11 cellular contexts compared by ENCODE assay signal in genomic region chr1:205961970-205962820, GRCh38. TPM values are rescaled to one million over a fixed set of nuclear protein-coding genes. Genes with fewer than 3 reads are reported as not detected.
DNase-seq lines count a peak whose midpoint lies in the region; ATAC-seq and TF ChIP-seq lines count a peak whose summit lies in the region.
"Had no signal": no experiment of that assay in that cellular context is flagged by ENCODE, and none has a peak within 500 bp of the region (broad histone marks: within the 10 kb centered on the region; RNA-seq: fewer than 3 reads in every experiment).

No MANE protein-coding gene starts in this region.

- TF ChIP-seq CTCF in omental fat pad (IDR thresholded peaks at IDR 0.05), result no peak

- DNase-seq in DMS79 (lab: John Stamatoyannopoulos, UW) (peak; percentile 97), NCI-H187 (lab: John Stamatoyannopoulos, UW) (peak; percentile 89 to 92), astrocyte of the hippocampus (ENCODE audit: low read depth, low spot score) (peak; percentile 48), omental fat pad (ENCODE audit: low spot score) (no peak), NCI-H526 (lab: John Stamatoyannopoulos, UW) (no peak), inferior parietal cortex (ENCODE audit: extremely low spot score) (no peak)
- DNase-seq: effector memory CD4-positive, alpha-beta T cell had no signal

- ATAC-seq in omental fat pad (ENCODE audit: low FRiP score), result peak; percentile 73
- ATAC-seq in GM19452 (IDR thresholded peaks at IDR 0.05; ENCODE audit: unreplicated experiment), result no peak
- no peak for ATAC-seq in HG03039 (IDR thresholded peaks at IDR 0.05; ENCODE audit: unreplicated experiment)

RNA-seq across cellular contexts. Expression of gene SLC26A9, which starts 18.9 kb away (rescaled TPM):
- total RNA-seq in omental fat pad, result under 1 TPM in 2 of 4 donors, not detected in 2; 0.24 to 0.37 TPM
- total RNA-seq: activated naive CD8-positive, alpha-beta T cell treated with anti-CD3 and anti-CD28 coated beads for 36 hours; myocyte had no signal

RNA-seq across cellular contexts. Expression of gene RAB7B, which starts 41.0 kb away (rescaled TPM):
- total RNA-seq in omental fat pad, result 10 to 100 TPM in 2 of 4 donors, 1 to 10 TPM in 2; 3.2 to 62.0 (median 16.6) TPM
- total RNA-seq: activated naive CD8-positive, alpha-beta T cell treated with anti-CD3 and anti-CD28 coated beads for 36 hours had no signal

Comparison
In these comparisons a context has a peak if more than half of its experiments do, and no peak if none do; other contexts are left out.
1. DNase-seq: peak in DMS79 (single experiment), NCI-H187 (2 of 2) and astrocyte of the hippocampus (single experiment); none in omental fat pad (single experiment), NCI-H526 (0 of 2) and inferior parietal cortex (single experiment).